ENCODE assay signal across 1 cellular context in genomic region chr17:39097537-39097936, GRCh38.
A peak's percentile ranks its signal among the peaks of the same experiment; 100 is the strongest.
TF ChIP-seq lines count a peak whose summit lies in the region.

No MANE protein-coding gene starts in this region.

TF ChIP-seq in HEK293, 187 proteins besides CTCF, POLR2A, EP300 and RAD21 (continued from another document):
- TF ChIP-seq, protein P1, sequence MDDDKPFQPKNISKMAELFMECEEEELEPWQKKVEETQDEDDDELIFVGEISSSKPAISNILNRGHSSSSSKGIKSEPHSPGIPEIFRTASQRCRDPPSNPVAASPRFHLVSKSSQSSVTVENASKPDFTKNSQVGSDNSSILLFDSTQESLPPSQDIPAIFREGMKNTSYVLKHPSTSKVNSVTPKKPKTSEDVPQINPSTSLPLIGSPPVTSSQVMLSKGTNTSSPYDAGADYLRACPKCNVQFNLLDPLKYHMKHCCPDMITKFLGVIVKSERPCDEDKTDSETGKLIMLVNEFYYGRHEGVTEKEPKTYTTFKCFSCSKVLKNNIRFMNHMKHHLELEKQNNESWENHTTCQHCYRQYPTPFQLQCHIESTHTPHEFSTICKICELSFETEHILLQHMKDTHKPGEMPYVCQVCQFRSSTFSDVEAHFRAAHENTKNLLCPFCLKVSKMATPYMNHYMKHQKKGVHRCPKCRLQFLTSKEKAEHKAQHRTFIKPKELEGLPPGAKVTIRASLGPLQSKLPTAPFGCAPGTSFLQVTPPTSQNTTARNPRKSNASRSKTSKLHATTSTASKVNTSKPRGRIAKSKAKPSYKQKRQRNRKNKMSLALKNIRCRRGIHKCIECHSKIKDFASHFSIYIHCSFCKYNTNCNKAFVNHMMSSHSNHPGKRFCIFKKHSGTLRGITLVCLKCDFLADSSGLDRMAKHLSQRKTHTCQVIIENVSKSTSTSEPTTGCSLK (tag by site-specific recombination; IDR thresholded peaks at IDR 0.05), result no peak
- no peak for TF ChIP-seq ZNF585B (tag by site-specific recombination; IDR thresholded peaks at IDR 0.05)
- no peak for TF ChIP-seq ZNF777 (tag by site-specific recombination; IDR thresholded peaks at IDR 0.05; ENCODE audit: borderline replicate concordance)
- peak; percentile 63 for TF ChIP-seq ZNF426 (tag by site-specific recombination; IDR thresholded peaks at IDR 0.05)
- 0 out of 2 replicates have a peak, but pooled peaks have one; percentile 40 for TF ChIP-seq ZNF629 (tag by site-specific recombination; IDR thresholded peaks at IDR 0.05)
- TF ChIP-seq ZNF155 (tag by site-specific recombination; IDR thresholded peaks at IDR 0.05), result no peak
- no peak for TF ChIP-seq ZNF677 (tag by site-specific recombination; IDR thresholded peaks at IDR 0.05)
- no peak for TF ChIP-seq ZBTB1 (tag by site-specific recombination; IDR thresholded peaks at IDR 0.05)
- 0 out of 2 replicates have a peak, but pooled peaks have one; percentile 44 for TF ChIP-seq ZNF140 (tag by site-specific recombination; IDR thresholded peaks at IDR 0.05)
- no peak for TF ChIP-seq FEZF1 (tag by site-specific recombination; IDR thresholded peaks at IDR 0.05)
- no peak for TF ChIP-seq ZBTB17 (tag by site-specific recombination; IDR thresholded peaks at IDR 0.05)
- TF ChIP-seq ZNF416 (tag by site-specific recombination; IDR thresholded peaks at IDR 0.05), result no peak
- no peak for TF ChIP-seq ZNF76 (tag by site-specific recombination; IDR thresholded peaks at IDR 0.05; ENCODE audit: borderline replicate concordance, low read depth)
- TF ChIP-seq ZNF169 (tag by site-specific recombination; IDR thresholded peaks at IDR 0.05), result no peak
- TF ChIP-seq ZNF394 (tag by site-specific recombination; IDR thresholded peaks at IDR 0.05; ENCODE audit: borderline replicate concordance), result peak; percentile 81; the same call in 1 of the 2 replicates
- no peak for TF ChIP-seq BCL11B (tag by site-specific recombination; IDR thresholded peaks at IDR 0.05; ENCODE audit: low read depth)
- TF ChIP-seq GFI1B (tag by site-specific recombination; IDR thresholded peaks at IDR 0.05), result no peak
- TF ChIP-seq, protein P2, sequence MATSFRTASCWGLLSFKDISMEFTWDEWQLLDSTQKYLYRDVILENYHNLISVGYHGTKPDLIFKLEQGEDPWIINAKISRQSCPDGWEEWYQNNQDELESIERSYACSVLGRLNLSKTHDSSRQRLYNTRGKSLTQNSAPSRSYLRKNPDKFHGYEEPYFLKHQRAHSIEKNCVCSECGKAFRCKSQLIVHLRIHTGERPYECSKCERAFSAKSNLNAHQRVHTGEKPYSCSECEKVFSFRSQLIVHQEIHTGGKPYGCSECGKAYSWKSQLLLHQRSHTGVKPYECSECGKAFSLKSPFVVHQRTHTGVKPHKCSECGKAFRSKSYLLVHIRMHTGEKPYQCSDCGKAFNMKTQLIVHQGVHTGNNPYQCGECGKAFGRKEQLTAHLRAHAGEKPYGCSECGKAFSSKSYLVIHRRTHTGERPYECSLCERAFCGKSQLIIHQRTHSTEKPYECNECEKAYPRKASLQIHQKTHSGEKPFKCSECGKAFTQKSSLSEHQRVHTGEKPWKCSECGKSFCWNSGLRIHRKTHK (tag by site-specific recombination; IDR thresholded peaks at IDR 0.05), result no peak
- TF ChIP-seq ZNF24 (tag by site-specific recombination; IDR thresholded peaks at IDR 0.05), result no peak
- peak; percentile 58 for TF ChIP-seq ZNF623 (tag by site-specific recombination; IDR thresholded peaks at IDR 0.05)
- no peak for TF ChIP-seq GLIS1 (tag by site-specific recombination; IDR thresholded peaks at IDR 0.05)
- TF ChIP-seq ZFP3 (tag by site-specific recombination; IDR thresholded peaks at IDR 0.05; ENCODE audit: low read depth), result no peak
- no peak for TF ChIP-seq ZNF596 (tag by site-specific recombination; IDR thresholded peaks at IDR 0.05)
- no peak for TF ChIP-seq ZNF707 (tag by site-specific recombination; IDR thresholded peaks at IDR 0.05)
- TF ChIP-seq ZNF18 (tag by site-specific recombination; IDR thresholded peaks at IDR 0.05), result no peak
- TF ChIP-seq ZNF132 (tag by site-specific recombination; IDR thresholded peaks at IDR 0.05; ENCODE audit: borderline replicate concordance), result no peak
- no peak for TF ChIP-seq ZNF202 (tag by site-specific recombination; IDR thresholded peaks at IDR 0.05; ENCODE audit: borderline replicate concordance)
- TF ChIP-seq ZBTB6 (tag by site-specific recombination; IDR thresholded peaks at IDR 0.05), result no peak
- TF ChIP-seq ZNF529 (tag by site-specific recombination; IDR thresholded peaks at IDR 0.05; ENCODE audit: insufficient replicate concordance), result no peak
- TF ChIP-seq ZNF175 (tag by site-specific recombination; IDR thresholded peaks at IDR 0.05), result no peak
- no peak for TF ChIP-seq ZNF514 (tag by site-specific recombination; IDR thresholded peaks at IDR 0.05)
- TF ChIP-seq TSHZ1 (tag by site-specific recombination; IDR thresholded peaks at IDR 0.05; ENCODE audit: borderline replicate concordance), result no peak
- TF ChIP-seq, protein P3, sequence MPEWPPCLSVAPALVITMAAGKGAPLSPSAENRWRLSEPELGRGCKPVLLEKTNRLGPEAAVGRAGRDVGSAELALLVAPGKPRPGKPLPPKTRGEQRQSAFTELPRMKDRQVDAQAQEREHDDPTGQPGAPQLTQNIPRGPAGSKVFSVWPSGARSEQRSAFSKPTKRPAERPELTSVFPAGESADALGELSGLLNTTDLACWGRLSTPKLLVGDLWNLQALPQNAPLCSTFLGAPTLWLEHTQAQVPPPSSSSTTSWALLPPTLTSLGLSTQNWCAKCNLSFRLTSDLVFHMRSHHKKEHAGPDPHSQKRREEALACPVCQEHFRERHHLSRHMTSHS (tag by site-specific recombination; IDR thresholded peaks at IDR 0.05), result no peak
- no peak for TF ChIP-seq ZNF302 (tag by site-specific recombination; IDR thresholded peaks at IDR 0.05; ENCODE audit: low read depth)
- TF ChIP-seq ZNF266 (tag by site-specific recombination; IDR thresholded peaks at IDR 0.05; ENCODE audit: low read depth), result 0 out of 2 replicates have a peak, but pooled peaks have one; percentile 50
- no peak for TF ChIP-seq OVOL3 (tag by site-specific recombination; IDR thresholded peaks at IDR 0.05)
TF ChIP-seq in HEK293: peak in this region for 14.
